In genomic region chr1:34928865-34929496, GRCh38 we compare ENCODE assay signal across 8 cellular contexts. TPM values are rescaled to one million over a fixed set of nuclear protein-coding genes. Genes with fewer than 3 reads are reported as not detected.
DNase-seq lines count a peak whose midpoint lies in the region; ATAC-seq, FAIRE-seq and TF ChIP-seq lines count a peak whose summit lies in the region.

No MANE protein-coding gene starts in this region.

- peaks cover 86% of the 10 kb centered on the region for H3K27me3 Mint-ChIP-seq in endodermal cell (ENCODE audit: insufficient read depth)

- H3K27ac Mint-ChIP-seq in endodermal cell = no peak overlapping the region

- H3K4me1 Mint-ChIP-seq in endodermal cell = peaks cover 5% of the 10 kb centered on the region

- H4K20me1 ChIP-seq in OCI-LY7 (ENCODE audit: insufficient read depth, low read length) = no peaks in the 10 kb centered on the region

- CTCF ChIA-PET in OCI-LY7 (lab: Charles Lee; ENCODE audit: unreplicated experiment) = no interaction called here

- H3K36me3 Mint-ChIP-seq in endodermal cell (ENCODE audit: low read depth) = no peaks in the 10 kb centered on the region

- H3K9me3 Mint-ChIP-seq in endodermal cell = no peaks in the 10 kb centered on the region

- peak overlapping the region; percentile 57; the same call in 1 of the 2 replicates for H3K4me2 ChIP-seq in OCI-LY7 (ENCODE audit: low read length)

- FAIRE-seq in GM19239 (lab: Jason Lieb, UNC) = no peak

- H3K9ac ChIP-seq in endodermal cell (ENCODE audit: extremely low read depth, low read length, poor library complexity, severe bottlenecking) = no peak overlapping the region

- 0 to 4% methylated on average over 5 to 57 of the region's 57 CpGs for WGBS in endodermal cell (ENCODE audit: insufficient coverage in 1 of 2, insufficient read length in 1 of 2), 2 experiments

- DNase-seq in GM19239 (ENCODE audit: insufficient read length, low spot score) = peak; percentile 41
- DNase-seq in OCI-LY7 (ENCODE audit: low spot score) = peak; percentile 52
- DNase-seq in endodermal cell = peak; percentile 67
- DNase-seq in gastrocnemius medialis = no peak
- DNase-seq in putamen (ENCODE audit: low spot score) = no peak
- no peak for DNase-seq in SK-N-DZ (ENCODE audit: low spot score)
- no peak for DNase-seq in hepatic stellate cell (ENCODE audit: low spot score)

- no peak for TF ChIP-seq POLR2A in gastrocnemius medialis (IDR thresholded peaks at IDR 0.05)

- H3K27ac ChIP-seq in OCI-LY7 (ENCODE audit: low read depth, low read length, poor library complexity, severe bottlenecking) = no peak overlapping the region
- no peak overlapping the region for H3K27ac ChIP-seq in endodermal cell (ENCODE audit: low read depth, low read length)
- H3K27ac ChIP-seq in gastrocnemius medialis = no peak overlapping the region

- H3K36me3 ChIP-seq in OCI-LY7 (ENCODE audit: insufficient read depth, low read length) = no peaks in the 10 kb centered on the region
- H3K36me3 ChIP-seq in endodermal cell (ENCODE audit: control insufficient read depth, insufficient read depth, low read length) = no peaks in the 10 kb centered on the region
- H3K36me3 ChIP-seq in gastrocnemius medialis = no peaks in the 10 kb centered on the region

- H3K9me2 ChIP-seq in OCI-LY7 (ENCODE audit: insufficient read depth, low read length) = no peaks in the 10 kb centered on the region

- peaks cover 69% of the 10 kb centered on the region for H3K27me3 ChIP-seq in endodermal cell (ENCODE audit: control insufficient read depth, insufficient read depth, low read length, poor library complexity, severe bottlenecking)
- peaks cover 49 to 60% (median 52%) of the 10 kb centered on the region in 3 donors for H3K27me3 ChIP-seq in gastrocnemius medialis

- no TSS peak for BruUV-seq in OCI-LY7 (replicated peaks; lab: Mats Ljungman, UMichigan)

- TF ChIP-seq CTCF in OCI-LY7 (conservative IDR thresholded peaks at IDR 0.05; ENCODE audit: low read length) = no peak
- TF ChIP-seq CTCF in endodermal cell (conservative IDR thresholded peaks at IDR 0.05) = no peak
- TF ChIP-seq CTCF in gastrocnemius medialis (IDR thresholded peaks at IDR 0.05 in 4 of 5, conservative IDR thresholded peaks at IDR 0.05 in 1 of 5) = no peak

- no peaks in the 10 kb centered on the region for H3K79me2 ChIP-seq in OCI-LY7 (ENCODE audit: insufficient read depth, low read depth, low read length)

- intact Hi-C loops in OCI-LY7 (cut with micrococcal nuclease; ENCODE audit: unreplicated experiment) (no loop called here), gastrocnemius medialis (cut with DNase I; ENCODE audit: low total_unique reads) (no loop called here)

- peak overlapping the region; percentile 57 for H3K4me3 Mint-ChIP-seq in endodermal cell

- no peak overlapping the region for H2AFZ ChIP-seq in OCI-LY7 (ENCODE audit: low read length)

- no peaks in the 10 kb centered on the region for H3K4me1 ChIP-seq in OCI-LY7 (ENCODE audit: insufficient read depth, low read length, poor library complexity, severe bottlenecking)
- no peaks in the 10 kb centered on the region for H3K4me1 ChIP-seq in endodermal cell (ENCODE audit: control insufficient read depth, insufficient read depth, low read length)
- H3K4me1 ChIP-seq in gastrocnemius medialis = peaks cover 0 to 9% of the 10 kb centered on the region in 2 donors

- POLR2A ChIA-PET in OCI-LY7 (lab: Charles Lee) = interaction anchor here (0.6 kb wide), 2 partner anchors 39 to 101 kb away, joined by 3 read pairs; no protein-coding TSS in a partner anchor

- ATAC-seq in gastrocnemius medialis (no peak), GM21367 (IDR thresholded peaks at IDR 0.05; ENCODE audit: unreplicated experiment) (no peak)

- in situ Hi-C loops in gastrocnemius medialis (cut with MboI; ENCODE audit: low sequenced_read_pairs in 4 of 4) = no loop called here

- H3K4me3 ChIP-seq in OCI-LY7 (ENCODE audit: low read depth, low read length, poor library complexity, severe bottlenecking) = peak overlapping the region; percentile 50
- H3K4me3 ChIP-seq in endodermal cell (ENCODE audit: low read length) = peak overlapping the region; percentile 74
- H3K4me3 ChIP-seq in gastrocnemius medialis = peak overlapping the region in 3 of 4 donors; percentile 34 to 43 (median 42)

- no peaks in the 10 kb centered on the region for H3K9me3 ChIP-seq in OCI-LY7 (ENCODE audit: low read length)
- H3K9me3 ChIP-seq in endodermal cell (ENCODE audit: control insufficient read depth, low read length) = no peaks in the 10 kb centered on the region
- H3K9me3 ChIP-seq in gastrocnemius medialis = no peaks in the 10 kb centered on the region

RNA-seq across cellular contexts. Expression of gene DLGAP3, which starts 0.5 kb away (rescaled TPM):
- total RNA-seq in OCI-LY7 (2014; rRNA removed; shearing (Covaris generic)) = 0.47 and 0.64 TPM in 2 replicates
- total RNA-seq in OCI-LY7 (2022) (0.42 and 0.44 TPM in 2 replicates), endodermal cell (1 to 10 TPM; 4.4 to 4.6 TPM), gastrocnemius medialis (under 1 TPM in 1 of 4 donors, not detected in 3; 0.15 TPM)
- polyA plus RNA-seq in endodermal cell (2013, experiment 1 of 2) = 1.7 TPM
- 1.2 TPM for polyA plus RNA-seq in endodermal cell (2013, experiment 2 of 2)
- 2.6 and 3.8 TPM in 2 replicates for polyA plus RNA-seq in SK-N-DZ (2014; cell fraction: cytosol; rRNA removed)
- 2.9 and 3.9 TPM in 2 replicates for polyA plus RNA-seq in SK-N-DZ (2014; cell fraction: nucleus; rRNA removed)

RNA-seq across cellular contexts. Expression of gene TMEM35B, which starts 56.2 kb away (rescaled TPM):
- total RNA-seq in OCI-LY7 (2014; rRNA removed; shearing (Covaris generic)) = 15.5 and 16.5 TPM in 2 replicates
- total RNA-seq in OCI-LY7 (2022) = 19.4 and 19.8 TPM in 2 replicates
- 10 to 100 TPM; 28.2 to 31.3 TPM for total RNA-seq in endodermal cell
- 22.6 TPM for polyA plus RNA-seq in endodermal cell (2013, experiment 1 of 2)
- polyA plus RNA-seq in endodermal cell (2013, experiment 2 of 2) = 23.1 TPM
- 10 to 100 TPM in 1 of 4 donors, 1 to 10 TPM in 3; 4.7 to 10.9 (median 7.1) TPM for total RNA-seq in gastrocnemius medialis
- polyA plus RNA-seq in SK-N-DZ (2014; cell fraction: cytosol; rRNA removed) = 12.8 and 13.5 TPM in 2 replicates
- 12.0 and 12.2 TPM in 2 replicates for polyA plus RNA-seq in SK-N-DZ (2014; cell fraction: nucleus; rRNA removed)

Comparison
In these comparisons a context has a peak if more than half of its experiments do, and no peak if none do; other contexts are left out.
1. DNase-seq: peak in GM19239 (single experiment), OCI-LY7 (single experiment) and endodermal cell (single experiment); none in gastrocnemius medialis (0 of 2), putamen (single experiment), SK-N-DZ (single experiment) and hepatic stellate cell (single experiment).
2. Peak in every context shown above with its lines, with median percentiles within 50 percentile points of each other: H3K4me3 ChIP-seq.